39 cellular contexts compared by ENCODE assay signal in the genomic region with DNA sequence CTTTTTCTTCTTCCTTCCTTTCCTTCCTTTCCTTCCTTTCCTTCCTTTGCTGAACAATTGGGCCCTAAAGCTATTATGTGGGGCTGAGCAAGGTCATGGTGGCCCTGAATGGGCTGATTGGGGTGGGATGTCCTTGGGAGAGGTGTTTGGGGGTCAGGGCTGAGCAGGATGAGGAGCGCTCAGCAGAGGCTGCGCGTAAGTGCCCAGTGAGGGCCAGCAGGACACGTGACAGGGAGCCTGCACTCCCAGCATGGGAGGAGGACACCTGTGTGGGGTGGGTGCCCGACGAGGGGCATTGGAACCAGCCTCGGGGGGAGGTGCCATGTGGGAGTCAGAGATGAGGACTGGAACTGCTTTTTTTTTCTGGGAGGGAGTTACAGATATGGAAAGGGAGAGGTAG. TPM values are rescaled to one million over a fixed set of nuclear protein-coding genes. Genes with fewer than 3 reads are reported as not detected.
"Had no signal": no experiment of that assay in that cellular context is flagged by ENCODE, and none has a peak within 500 bp of the region (broad histone marks: within the 10 kb centered on the region; RNA-seq: fewer than 3 reads in every experiment).

No MANE protein-coding gene starts in this region.

- FAIRE-seq: kidney, pancreas, small intestine had no signal

- H3K4me3 ChIP-seq: pancreas, prostate gland, sigmoid colon, thyroid gland, upper lobe of right lung had no signal

- H3K9me3 Mint-ChIP-seq: activated CD4-positive, alpha-beta memory T cell treated with anti-CD3 and anti-CD28 coated beads for 36 hours; activated CD4-positive, alpha-beta T cell treated with anti-CD3 and anti-CD28 coated beads, Interleukin-2, amount 10 ng/mL, durations not matched to agents 24 days and 14 days; activated naive CD4-positive, alpha-beta T cell treated with anti-CD3 and anti-CD28 coated beads, Interleukin-2, amount 10 ng/mL, durations not matched to agents 7 days and 5 days; activated naive CD8-positive, alpha-beta T cell treated with anti-CD3 and anti-CD28 coated beads, Interleukin-2, amount 50 U/mL, for 24 hours; effector memory CD8-positive, alpha-beta T cell; immature natural killer cell; nephron; stimulated activated memory B cell treated with anti-CD40 and anti-IgM and Interleukin-4, amounts not matched to agents 10 μg/mL and 1 μg/mL and 100 μg/mL, for 72 hours; stimulated activated naive CD8-positive, alpha-beta T cell treated with anti-CD3 and anti-CD28 coated beads, Interleukin-15, amount 100 ng/mL, for 72 hours had no signal

- H3K9me3 ChIP-seq: neutrophil, pancreas, prostate gland, sigmoid colon, thyroid gland, upper lobe of right lung had no signal

- H3K4me1 ChIP-seq: pancreas, prostate gland, sigmoid colon, thyroid gland, upper lobe of right lung had no signal

- H3K36me3 ChIP-seq: neutrophil, pancreas, prostate gland, sigmoid colon, thyroid gland, upper lobe of right lung had no signal

- DNase-seq: activated CD4-positive, alpha-beta memory T cell treated with anti-CD3 and anti-CD28 coated beads for 36 hours; activated CD4-positive, alpha-beta T cell treated with anti-CD3 and anti-CD28 coated beads, Interleukin-2, amount 10 ng/mL, durations not matched to agents 24 days and 14 days; activated CD4-positive, CD25-positive, alpha-beta regulatory T cell treated with anti-CD3 and anti-CD28 coated beads, Interleukin-2, amount 50 U/mL, for 72 hours; activated CD8-positive, alpha-beta memory T cell treated with anti-CD3 and anti-CD28 coated beads, Interleukin-2, amount 50 U/mL, for 4 hours; activated gamma-delta T cell; activated naive CD4-positive, alpha-beta T cell treated with anti-CD3 and anti-CD28 coated beads, Interleukin-2, amount 10 ng/mL, durations not matched to agents 7 days and 5 days; activated naive CD8-positive, alpha-beta T cell treated with anti-CD3 and anti-CD28 coated beads, Interleukin-2, amount 50 U/mL, for 24 hours; activated T-cell treated with anti-CD3 and anti-CD28 coated beads, Interleukin-2, amount 50 U/mL, for 1 hour; amygdala; caudate nucleus; cortex of kidney; effector memory CD8-positive, alpha-beta T cell; foreskin fibroblast; head of caudate nucleus; hippocampal formation; immature natural killer cell; kidney; left colon; mammary epithelial cell; pancreas; sigmoid colon; small intestine; stimulated activated CD4-positive, alpha-beta T cell treated with anti-CD3 and anti-CD28 coated beads, Interleukin-1b, Interleukin-23, amount 100 ng/mL, for 48 hours; stimulated activated CD4-positive, alpha-beta T cell treated with anti-CD3 and anti-CD28 coated beads, Interleukin-4, amount 100 ng/mL, for 4 hours; stimulated activated CD8-positive, alpha-beta memory T cell treated with anti-CD3 and anti-CD28 coated beads, Interleukin-4, amount 100 ng/mL, for 48 hours; stimulated activated naive CD8-positive, alpha-beta T cell treated with anti-CD3 and anti-CD28 coated beads, Interleukin-15, amount 100 ng/mL, for 72 hours; substantia nigra; T-helper 2 cell; thyroid gland; upper lobe of right lung had no signal

- H3K27ac ChIP-seq: neutrophil, pancreas, prostate gland, sigmoid colon, thyroid gland, upper lobe of right lung had no signal

- H3K36me3 Mint-ChIP-seq: activated CD4-positive, alpha-beta memory T cell treated with anti-CD3 and anti-CD28 coated beads for 36 hours; activated naive CD4-positive, alpha-beta T cell treated with anti-CD3 and anti-CD28 coated beads, Interleukin-2, amount 10 ng/mL, durations not matched to agents 7 days and 5 days; immature natural killer cell; stimulated activated memory B cell treated with anti-CD40 and anti-IgM and Interleukin-4, amounts not matched to agents 10 μg/mL and 1 μg/mL and 100 μg/mL, for 72 hours had no signal

- H3K27me3 Mint-ChIP-seq: activated CD4-positive, alpha-beta memory T cell treated with anti-CD3 and anti-CD28 coated beads for 36 hours had no signal

- ATAC-seq: activated naive CD8-positive, alpha-beta T cell treated with anti-CD3 and anti-CD28 coated beads, Interleukin-2, amount 50 U/mL, for 24 hours; effector memory CD8-positive, alpha-beta T cell; esophagus mucosa; left colon; pancreas; stimulated activated memory B cell treated with anti-CD40 and anti-IgM and Interleukin-4, amounts not matched to agents 10 μg/mL and 1 μg/mL and 100 μg/mL, for 72 hours; stimulated activated naive CD8-positive, alpha-beta T cell treated with anti-CD3 and anti-CD28 coated beads, Interleukin-15, amount 100 ng/mL, for 72 hours; upper lobe of right lung had no signal

- H3K4me1 Mint-ChIP-seq: activated CD4-positive, alpha-beta T cell treated with anti-CD3 and anti-CD28 coated beads, Interleukin-2, amount 10 ng/mL, durations not matched to agents 24 days and 14 days; activated naive CD8-positive, alpha-beta T cell treated with anti-CD3 and anti-CD28 coated beads, Interleukin-2, amount 50 U/mL, for 24 hours; immature natural killer cell; nephron; stimulated activated memory B cell treated with anti-CD40 and anti-IgM and Interleukin-4, amounts not matched to agents 10 μg/mL and 1 μg/mL and 100 μg/mL, for 72 hours had no signal

- H3K4me3 Mint-ChIP-seq: activated CD4-positive, alpha-beta memory T cell treated with anti-CD3 and anti-CD28 coated beads for 36 hours; activated CD4-positive, alpha-beta T cell treated with anti-CD3 and anti-CD28 coated beads, Interleukin-2, amount 10 ng/mL, durations not matched to agents 24 days and 14 days; activated naive CD4-positive, alpha-beta T cell treated with anti-CD3 and anti-CD28 coated beads, Interleukin-2, amount 10 ng/mL, durations not matched to agents 7 days and 5 days; activated naive CD8-positive, alpha-beta T cell treated with anti-CD3 and anti-CD28 coated beads, Interleukin-2, amount 50 U/mL, for 24 hours; effector memory CD8-positive, alpha-beta T cell; immature natural killer cell; nephron; stimulated activated memory B cell treated with anti-CD40 and anti-IgM and Interleukin-4, amounts not matched to agents 10 μg/mL and 1 μg/mL and 100 μg/mL, for 72 hours; stimulated activated naive CD8-positive, alpha-beta T cell treated with anti-CD3 and anti-CD28 coated beads, Interleukin-15, amount 100 ng/mL, for 72 hours had no signal

- H3K27ac Mint-ChIP-seq: activated CD4-positive, alpha-beta memory T cell treated with anti-CD3 and anti-CD28 coated beads for 36 hours; activated CD4-positive, alpha-beta T cell treated with anti-CD3 and anti-CD28 coated beads, Interleukin-2, amount 10 ng/mL, durations not matched to agents 24 days and 14 days; activated naive CD4-positive, alpha-beta T cell treated with anti-CD3 and anti-CD28 coated beads, Interleukin-2, amount 10 ng/mL, durations not matched to agents 7 days and 5 days; activated naive CD8-positive, alpha-beta T cell treated with anti-CD3 and anti-CD28 coated beads, Interleukin-2, amount 50 U/mL, for 24 hours; effector memory CD8-positive, alpha-beta T cell; immature natural killer cell; nephron; stimulated activated memory B cell treated with anti-CD40 and anti-IgM and Interleukin-4, amounts not matched to agents 10 μg/mL and 1 μg/mL and 100 μg/mL, for 72 hours; stimulated activated naive CD8-positive, alpha-beta T cell treated with anti-CD3 and anti-CD28 coated beads, Interleukin-15, amount 100 ng/mL, for 72 hours had no signal

- H3K27me3 ChIP-seq: pancreas, thyroid gland, upper lobe of right lung had no signal

RNA-seq across cellular contexts. Expression of gene LGALS7, which starts 5.4 kb away (rescaled TPM):
- total RNA-seq: activated CD4-positive, alpha-beta memory T cell treated with anti-CD3 and anti-CD28 coated beads for 36 hours; activated CD4-positive, alpha-beta T cell treated with anti-CD3 and anti-CD28 coated beads, Interleukin-2, amount 10 ng/mL, durations not matched to agents 24 days and 14 days; activated CD8-positive, alpha-beta memory T cell treated with anti-CD3 and anti-CD28 coated beads for 36 hours; chondrocyte; left colon; liver; mucosa of gallbladder; pancreas; prostate gland; sigmoid colon; thyroid gland; upper lobe of right lung had no signal
- polyA plus RNA-seq: immature natural killer cell, liver, pancreas, sigmoid colon had no signal

RNA-seq across cellular contexts. Expression of gene LGALS7B, which starts 10.3 kb away (rescaled TPM):
- total RNA-seq: activated CD4-positive, alpha-beta memory T cell treated with anti-CD3 and anti-CD28 coated beads for 36 hours; activated CD4-positive, alpha-beta T cell treated with anti-CD3 and anti-CD28 coated beads, Interleukin-2, amount 10 ng/mL, durations not matched to agents 24 days and 14 days; activated CD8-positive, alpha-beta memory T cell treated with anti-CD3 and anti-CD28 coated beads for 36 hours; chondrocyte; kidney; left colon; liver; pancreas; thyroid gland had no signal
- polyA plus RNA-seq: immature natural killer cell had no signal

RNA-seq across cellular contexts. Expression of gene LGALS4, which starts 34.0 kb away (rescaled TPM):
- total RNA-seq: chondrocyte had no signal
- polyA plus RNA-seq: immature natural killer cell had no signal
